14 cellular contexts compared by ENCODE assay signal in the genomic region with DNA sequence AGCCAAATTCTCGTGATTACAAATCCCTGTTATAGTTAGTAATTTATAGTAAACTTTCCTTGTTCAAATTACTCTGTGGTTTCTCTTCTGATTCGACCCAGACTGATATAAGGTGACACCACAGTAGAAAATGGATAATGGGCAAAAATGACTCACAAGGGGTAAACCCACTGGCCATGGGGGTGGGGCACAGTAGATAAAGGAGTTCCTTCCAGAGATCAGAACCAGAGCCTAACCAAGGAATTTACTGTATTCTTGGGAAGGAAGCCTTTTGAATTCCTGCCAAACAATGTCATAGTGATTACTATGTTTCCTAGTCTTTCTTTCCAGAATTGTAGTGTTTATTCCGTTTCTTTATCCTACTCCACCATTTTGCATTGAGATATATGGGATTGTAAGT. TPM values are rescaled to one million over a fixed set of nuclear protein-coding genes. Genes with fewer than 3 reads are reported as not detected.
DNase-seq lines count a peak whose midpoint lies in the region; ATAC-seq and TF ChIP-seq lines count a peak whose summit lies in the region.
"Had no signal": no experiment of that assay in that cellular context is flagged by ENCODE, and none has a peak within 500 bp of the region (broad histone marks: within the 10 kb centered on the region; RNA-seq: fewer than 3 reads in every experiment).

No MANE protein-coding gene starts in this region.

- no peak overlapping the region for H3K4ac ChIP-seq in H9 (ENCODE audit: low read depth, low read length)

- no peak overlapping the region for H3K4me2 ChIP-seq in H9 (ENCODE audit: insufficient read depth, insufficient read length, low read length)

- no peak for DNase-seq in activated B cell treated with CpG ODN at 0.5 μM for 24 hours
- peak; percentile 64 for DNase-seq in kidney tubule cell (ENCODE audit: low spot score)
- DNase-seq in SIG-M5 (lab: John Stamatoyannopoulos, UW) = no peak
- no peak for DNase-seq in H9
- DNase-seq in sigmoid colon = no peak
- DNase-seq: activated CD4-positive, alpha-beta T cell treated with anti-CD3 and anti-CD28 coated beads, Interleukin-2, amount 50 U/mL, for 4 hours; DMS 273 treated with DMSO at 0.1 percent for 48 hours; NCI-H2081; Right ventricle myocardium superior had no signal

- no peak overlapping the region for H2AFZ ChIP-seq in H9 (ENCODE audit: low read length)

- no peak for TF ChIP-seq EP300 in sigmoid colon (IDR thresholded peaks at IDR 0.05)

- WGBS in H9 (ENCODE audit: extremely low coverage, insufficient read length, low lambda C conversion rate) = no CpG with 5 or more reads among the region's 3 CpGs
- 46 to 57% methylated on average over 3 of the region's 3 CpGs for WGBS in sigmoid colon, 2 donors

- TF ChIP-seq POLR2A in sigmoid colon (IDR thresholded peaks at IDR 0.05) = no peak

- H3K4me1 ChIP-seq in H9 (ENCODE audit: insufficient read depth, low read length) (no peaks in the 10 kb centered on the region), sigmoid colon (no peaks in the 10 kb centered on the region)

- H3K27ac Mint-ChIP-seq in activated B cell treated with CpG ODN at 0.5 μM for 24 hours (peak overlapping the region; percentile 26), H9 (no peak overlapping the region)

- H3K4me3 Mint-ChIP-seq in activated B cell treated with CpG ODN at 0.5 μM for 24 hours (no peak overlapping the region), H9 (no peak overlapping the region)

- no peak overlapping the region for H2BK15ac ChIP-seq in H9 (ENCODE audit: low read depth, low read length)

- H4K8ac ChIP-seq in H9 (replicated peaks; ENCODE audit: insufficient read length, low read depth, low read length) = no peak overlapping the region

- intact Hi-C loops in activated B cell treated with CpG ODN at 0.5 μM for 24 hours (cut with micrococcal nuclease) = no loop called here
- intact Hi-C loops in sigmoid colon (cut with DNase I) = no loop called here

- H3K36me3 Mint-ChIP-seq in activated B cell treated with CpG ODN at 0.5 μM for 24 hours (ENCODE audit: low read depth) = no peaks in the 10 kb centered on the region
- H3K36me3 Mint-ChIP-seq in H9 (ENCODE audit: insufficient read depth in 1 of 3, low read depth in 3 of 3) = no peaks in the 10 kb centered on the region

- ATAC-seq in GM18511 (IDR thresholded peaks at IDR 0.05; ENCODE audit: unreplicated experiment) (peak; percentile 52), HG02610 (IDR thresholded peaks at IDR 0.05; ENCODE audit: unreplicated experiment) (peak; percentile 53), activated B cell treated with CpG ODN at 0.5 μM for 24 hours (ENCODE audit: low read depth) (peak; percentile 68), HG03457 (IDR thresholded peaks at IDR 0.05; ENCODE audit: unreplicated experiment) (no peak)
- ATAC-seq: esophagus mucosa had no signal

- H2BK120ac ChIP-seq in H9 (ENCODE audit: low read depth, low read length, poor library complexity, severe bottlenecking) = no peak overlapping the region

- H3K27me3 ChIP-seq in H9 (ENCODE audit: insufficient read depth, low read length) = no peaks in the 10 kb centered on the region
- no peaks in the 10 kb centered on the region for H3K27me3 ChIP-seq in sigmoid colon
- H3K27me3 ChIP-seq: cardiac muscle cell had no signal

- H3K14ac ChIP-seq in H9 (ENCODE audit: insufficient read depth, low read length) = no peak overlapping the region

- no peaks in the 10 kb centered on the region for H3K23me2 ChIP-seq in H9 (ENCODE audit: insufficient read length, low read depth, low read length, poor library complexity, severe bottlenecking)

- no peak overlapping the region for H3K9ac ChIP-seq in H9 (ENCODE audit: extremely low read depth, insufficient read length, low read length)

- no peaks in the 10 kb centered on the region for H3K79me1 ChIP-seq in H9 (ENCODE audit: insufficient read depth, low read depth, low read length, poor library complexity, severe bottlenecking)

- no peak overlapping the region for H2BK5ac ChIP-seq in H9 (ENCODE audit: insufficient read length, low read length)

- H4K20me1 ChIP-seq in H9 (ENCODE audit: control insufficient read depth, insufficient read depth, insufficient read length) = no peaks in the 10 kb centered on the region

- H3K9me3 ChIP-seq in H9 (ENCODE audit: control insufficient read depth, low read depth, low read length) (no peaks in the 10 kb centered on the region), sigmoid colon (no peaks in the 10 kb centered on the region)

- H3K79me2 ChIP-seq in H9 (ENCODE audit: insufficient read depth, low read length) = no peaks in the 10 kb centered on the region

- H3K4me1 Mint-ChIP-seq in activated B cell treated with CpG ODN at 0.5 μM for 24 hours (peaks cover 13% of the 10 kb centered on the region), H9 (peaks cover 4 to 6% of the 10 kb centered on the region in 2 experiments; a peak in 3 of 4 replicates)

- no peak overlapping the region for H2BK12ac ChIP-seq in H9 (ENCODE audit: insufficient read length, low read depth, low read length)

- H3K4me3 ChIP-seq in sigmoid colon = no peak overlapping the region
- H3K4me3 ChIP-seq: cardiac muscle cell had no signal

- H2AK5ac ChIP-seq in H9 (ENCODE audit: insufficient read length, low read length) = no peak overlapping the region

- H3K36me3 ChIP-seq in sigmoid colon = no peaks in the 10 kb centered on the region
- H3K36me3 ChIP-seq: cardiac muscle cell had no signal

- no peak overlapping the region for H2BK20ac ChIP-seq in H9 (ENCODE audit: low read depth, low read length, poor library complexity, severe bottlenecking)

- H4K91ac ChIP-seq in H9 (ENCODE audit: insufficient read length, low read depth, low read length) = no peak overlapping the region

- H3K27me3 Mint-ChIP-seq in activated B cell treated with CpG ODN at 0.5 μM for 24 hours = no peaks in the 10 kb centered on the region
- no peaks in the 10 kb centered on the region for H3K27me3 Mint-ChIP-seq in H9 (ENCODE audit: low read depth)

- H3K18ac ChIP-seq in H9 (ENCODE audit: insufficient read length, low read depth, low read length) = no peak overlapping the region

- no peak overlapping the region for H3K56ac ChIP-seq in H9 (ENCODE audit: insufficient read length, low read depth, low read length)

- no peak overlapping the region for H4K5ac ChIP-seq in H9 (ENCODE audit: insufficient read length, low read depth, low read length)

- TF ChIP-seq CTCF in activated B cell treated with CpG ODN at 0.5 μM for 24 hours (IDR thresholded peaks at IDR 0.05) = no peak
- TF ChIP-seq CTCF in H9 (conservative IDR thresholded peaks at IDR 0.05) = no peak
- no peak for TF ChIP-seq CTCF in sigmoid colon (IDR thresholded peaks at IDR 0.05)

- no peaks in the 10 kb centered on the region for H3K9me3 Mint-ChIP-seq in activated B cell treated with CpG ODN at 0.5 μM for 24 hours
- H3K9me3 Mint-ChIP-seq in H9 = no peaks in the 10 kb centered on the region; a peak in 1 of 5 replicates

- H3K27ac ChIP-seq in H9 (ENCODE audit: insufficient read length, low read depth, low read length) (no peak overlapping the region), sigmoid colon (no peak overlapping the region)
- H3K27ac ChIP-seq: cardiac muscle cell had no signal

- H3T11ph ChIP-seq in H9 (ENCODE audit: low read length) = no peak overlapping the region

- POLR2A ChIA-PET in activated B cell treated with CpG ODN at 0.5 μM for 24 hours (lab: Charles Lee) = no interaction called here

- CTCF ChIA-PET in activated B cell treated with CpG ODN at 0.5 μM for 24 hours (lab: Charles Lee) = no interaction called here

- no peak overlapping the region for H3K23ac ChIP-seq in H9 (ENCODE audit: insufficient read length, low read depth, low read length)

RNA-seq across cellular contexts. Expression of gene MIR17HG, which starts 21.9 kb away (rescaled TPM):
- total RNA-seq in activated B cell treated with CpG ODN at 0.5 μM for 24 hours (23.5 and 27.0 TPM in 2 replicates), H9 (2021) (35.7 and 38.7 TPM in 2 replicates), sigmoid colon (1 to 10 TPM in 3 of 4 donors, under 1 TPM in 1; 0.83 to 5.4 (median 3.6) TPM)
- polyA plus RNA-seq in sigmoid colon = 1 to 10 TPM in 1 of 3 donors, not detected in 2; 2.1 TPM

RNA-seq across cellular contexts. Expression of gene GPC5, which starts 29.0 kb away (rescaled TPM):
- total RNA-seq in activated B cell treated with CpG ODN at 0.5 μM for 24 hours = 0.24 and 0.46 TPM in 2 replicates
- 0.15 TPM in 1 of 2 replicates, not detected in the other for total RNA-seq in H9 (2021)
- total RNA-seq in sigmoid colon = 1 to 10 TPM; 1.5 to 3.9 (median 2.9) TPM
- polyA plus RNA-seq in sigmoid colon = under 1 TPM in 1 of 3 donors, not detected in 2; 0.39 TPM
- total RNA-seq: esophagus mucosa had no signal
